8 cellular contexts compared by ENCODE assay signal in the genomic region with DNA sequence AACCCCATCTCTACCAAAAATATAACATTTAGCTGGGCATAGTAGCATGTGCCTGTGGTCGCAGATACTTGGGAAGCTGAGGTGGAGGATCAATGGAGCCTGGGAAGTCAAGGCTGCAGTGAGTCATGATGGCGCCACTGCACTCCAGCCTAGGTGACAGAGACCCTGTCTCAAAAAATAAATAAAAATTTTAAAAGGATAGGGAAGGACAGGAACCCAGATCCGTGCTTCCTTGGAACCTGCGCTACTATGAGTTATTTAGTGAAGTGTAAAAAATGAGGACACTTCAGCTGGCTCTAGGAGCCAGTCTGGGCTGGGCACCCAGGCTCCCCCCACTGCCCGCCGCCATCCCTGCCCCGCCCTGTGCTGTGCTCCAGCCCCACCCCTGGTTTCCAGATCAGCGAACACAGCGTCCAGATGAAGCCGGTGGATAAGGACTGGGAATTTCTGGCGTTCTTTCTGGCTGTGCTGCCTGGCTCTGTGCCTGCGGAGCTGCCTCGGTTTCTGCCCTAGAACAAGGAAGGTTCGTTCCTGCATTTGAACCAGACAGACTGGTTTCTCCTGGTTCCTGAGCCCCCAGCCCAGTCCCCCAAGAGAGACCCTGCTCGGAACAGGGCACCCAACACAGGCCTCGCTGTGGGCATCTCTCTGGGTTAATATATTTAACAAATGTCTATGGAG. TPM values are rescaled to one million over a fixed set of nuclear protein-coding genes. Genes with fewer than 3 reads are reported as not detected.
DNase-seq lines count a peak whose midpoint lies in the region; ATAC-seq and TF ChIP-seq lines count a peak whose summit lies in the region.

No MANE protein-coding gene starts in this region.

- no peak overlapping the region for H3K4me3 ChIP-seq in H7 (ENCODE audit: insufficient read depth, low read depth, low read length)

- TF ChIP-seq CTCF in VCaP (conservative IDR thresholded peaks at IDR 0.05), result no peak

- no peaks in the 10 kb centered on the region for H3K36me3 ChIP-seq in H7 (replicated peaks; ENCODE audit: control insufficient read depth, insufficient read depth, low read length)

- peak overlapping the region; percentile 72 for H3K27ac ChIP-seq in VCaP

- DNase-seq in H7 (peak; percentile 41), Right ventricle myocardium superior (peak; percentile 86), putamen (ENCODE audit: low spot score) (peak; percentile 69)
- no peak for DNase-seq in stimulated activated naive CD4-positive, alpha-beta T cell (lab: John Stamatoyannopoulos, UW)

- intact Hi-C loops in Right ventricle myocardium superior (cut with DNase I), result no loop called here

- ATAC-seq in Right ventricle myocardium superior (ENCODE audit: poor library complexity) (peak; percentile 85), GM21825 (IDR thresholded peaks at IDR 0.05; ENCODE audit: unreplicated experiment) (no peak), HG02610 (IDR thresholded peaks at IDR 0.05; ENCODE audit: unreplicated experiment) (no peak), GM18870 (IDR thresholded peaks at IDR 0.05; ENCODE audit: unreplicated experiment) (no peak)

- no peaks in the 10 kb centered on the region for H3K27me3 ChIP-seq in H7 (ENCODE audit: control insufficient read depth, insufficient read depth, low read length)

RNA-seq across cellular contexts. Expression of a gene that starts 18.5 kb away (rescaled TPM):
- total RNA-seq in H7 (2014; rRNA removed; shearing (Covaris generic)), result 1.6 and 3.0 TPM in 2 replicates
- total RNA-seq in Right ventricle myocardium superior, result 3.2 TPM

RNA-seq across cellular contexts. Expression of a gene that starts 20.9 kb away (rescaled TPM):
- total RNA-seq in H7 (2014; rRNA removed; shearing (Covaris generic)), result 27.7 and 28.3 TPM in 2 replicates
- total RNA-seq in Right ventricle myocardium superior, result 58.2 TPM

Comparison
In these comparisons a context has a peak if more than half of its experiments do, and no peak if none do; other contexts are left out.
1. DNase-seq: peak in H7 (single experiment), Right ventricle myocardium superior (single experiment) and putamen (single experiment); none in stimulated activated naive CD4-positive, alpha-beta T cell (0 of 6).